12 cellular contexts compared by ENCODE assay signal in genomic region chr19:4388171-4389063, GRCh38. TPM values are rescaled to one million over a fixed set of nuclear protein-coding genes. Genes with fewer than 3 reads are reported as not detected.
DNase-seq lines count a peak whose midpoint lies in the region; TF ChIP-seq lines count a peak whose summit lies in the region.
"Had no signal": no experiment of that assay in that cellular context is flagged by ENCODE, and none has a peak within 500 bp of the region (broad histone marks: within the 10 kb centered on the region; RNA-seq: fewer than 3 reads in every experiment).

No MANE protein-coding gene starts in this region.

- no peak overlapping the region for H3K4me3 ChIP-seq in muscle layer of colon (ENCODE audit: low read depth in 1 of 2, low read length in 2 of 2)
- no peak overlapping the region for H3K4me3 ChIP-seq in testis

- CTCF ChIA-PET in RWPE1 (lab: Yijun Ruan, JAX) = interaction anchor here (0.6 to 1.6 kb wide), 4 partner anchors 11 to 122 kb away, joined by 3 to 9 read pairs (median 3); partner anchors contain the start of gene SH3GL1

- H3K36me3 Mint-ChIP-seq in endothelial cell (ENCODE audit: low read depth, unreplicated experiment) = peaks cover 3% of the 10 kb centered on the region

- H3K9ac ChIP-seq in muscle layer of colon (ENCODE audit: low read length) = peak overlapping the region; percentile 27

- TF ChIP-seq POLR2A in testis (IDR thresholded peaks at IDR 0.05) = no peak

- peaks cover 46% of the 10 kb centered on the region for H3K4me1 Mint-ChIP-seq in endothelial cell (ENCODE audit: unreplicated experiment)

- H3K4me1 ChIP-seq in muscle layer of colon (ENCODE audit: insufficient read depth, low read length) (peaks cover 46% of the 10 kb centered on the region), testis (peaks cover 58% of the 10 kb centered on the region)

- TF ChIP-seq CTCF in RWPE1 (conservative IDR thresholded peaks at IDR 0.05; ENCODE audit: low read depth) (no peak), endothelial cell (IDR thresholded peaks at IDR 0.05; ENCODE audit: unreplicated experiment) (no peak), testis (IDR thresholded peaks at IDR 0.05) (no peak)

- POLR2A ChIA-PET in RWPE1 (lab: Yijun Ruan, JAX; ENCODE audit: low non-redundant PET) = interaction anchor here (1.0 kb wide), 1 partner anchor 14 kb away, joined by 6 read pairs; the partner anchor contains the start of gene CHAF1A

- H3K27ac ChIP-seq in RWPE1 = peak overlapping the region; percentile 99
- H3K27ac ChIP-seq in muscle layer of colon (ENCODE audit: low read depth, low read length) = peak overlapping the region; percentile 48
- H3K27ac ChIP-seq in testis = peak overlapping the region; percentile 40 to 64

- no peaks in the 10 kb centered on the region for H3K9me3 Mint-ChIP-seq in endothelial cell (ENCODE audit: unreplicated experiment)
- H3K9me3 Mint-ChIP-seq: activated naive CD4-positive, alpha-beta T cell treated with anti-CD3 and anti-CD28 coated beads for 36 hours; WTC11 had no signal

- H3K27me3 ChIP-seq in muscle layer of colon (ENCODE audit: control insufficient read depth in 1 of 2, insufficient read depth in 2 of 2, low read length in 2 of 2) (no peaks in the 10 kb centered on the region), testis (no peaks in the 10 kb centered on the region)

- peaks cover 18% of the 10 kb centered on the region for H3K27me3 Mint-ChIP-seq in endothelial cell (ENCODE audit: unreplicated experiment)

- H3K9me3 ChIP-seq in muscle layer of colon (ENCODE audit: low read length) (no peaks in the 10 kb centered on the region), testis (no peaks in the 10 kb centered on the region)

- 65 to 79% methylated on average over 15 to 20 of the region's 20 CpGs for WGBS in testis, 2 donors

- no peak overlapping the region for H3K4me3 Mint-ChIP-seq in endothelial cell (ENCODE audit: unreplicated experiment)
- H3K4me3 Mint-ChIP-seq: activated naive CD4-positive, alpha-beta T cell treated with anti-CD3 and anti-CD28 coated beads for 36 hours; WTC11 had no signal

- DNase-seq in RWPE1 (ENCODE audit: low spot score) = no peak
- DNase-seq in endothelial cell (ENCODE audit: low spot score) = no peak
- peak; percentile 63 for DNase-seq in testis
- DNase-seq in glomerular visceral epithelial cell (ENCODE audit: extremely low spot score) = no peak
- no peak for DNase-seq in NCI-H2171 treated with DMSO at 0.1 percent for 48 hours (lab: John Stamatoyannopoulos, UW)
- DNase-seq in NCI-H146 (lab: John Stamatoyannopoulos, UW) = no peak
- no peak for DNase-seq in NCI-H526 treated with DMSO at 0.1 percent for 48 hours (lab: John Stamatoyannopoulos, UW)
- DNase-seq: activated naive CD4-positive, alpha-beta T cell treated with anti-CD3 and anti-CD28 coated beads for 36 hours; DMS53; stimulated activated CD4-positive, alpha-beta T cell treated with anti-CD3 and anti-CD28 coated beads, Interleukin-2, amount 100 ng/mL, for 48 hours had no signal

- intact Hi-C loops in testis (cut with DNase I; ENCODE audit: low total_unique reads) = no loop called here

- H3K36me3 ChIP-seq in muscle layer of colon (ENCODE audit: insufficient read depth, low read length) (peaks cover 17% of the 10 kb centered on the region), testis (ENCODE audit: low read depth, missing control alignments) (no peaks in the 10 kb centered on the region)

- peak overlapping the region; percentile 44 for H3K27ac Mint-ChIP-seq in endothelial cell (ENCODE audit: unreplicated experiment)
- H3K27ac Mint-ChIP-seq: activated naive CD4-positive, alpha-beta T cell treated with anti-CD3 and anti-CD28 coated beads for 36 hours had no signal

RNA-seq across cellular contexts. Expression of gene SH3GL1, which starts 11.9 kb away (rescaled TPM):
- total RNA-seq in endothelial cell (ENCODE audit: unreplicated experiment) (128 TPM), testis (10 to 100 TPM; 41.6 to 53.4 TPM)
- polyA plus RNA-seq in testis (ENCODE audit: insufficient read depth, low read depth, low replicate concordance) = 47.3 TPM

RNA-seq across cellular contexts. Expression of gene CHAF1A, which starts 14.0 kb away (rescaled TPM):
- 29.8 TPM for total RNA-seq in endothelial cell (ENCODE audit: unreplicated experiment)
- 10 to 100 TPM; 28.6 to 37.7 TPM for total RNA-seq in testis
- 24.1 TPM for polyA plus RNA-seq in testis (ENCODE audit: insufficient read depth, low read depth, low replicate concordance)

RNA-seq across cellular contexts. Expression of gene MPND, which starts 45.1 kb away (rescaled TPM):
- 18.3 TPM for total RNA-seq in endothelial cell (ENCODE audit: unreplicated experiment)
- 10 to 100 TPM in 1 of 2 donors, 1 to 10 TPM in 1; 9.1 to 13.3 TPM for total RNA-seq in testis
- polyA plus RNA-seq in testis (ENCODE audit: insufficient read depth, low read depth, low replicate concordance) = 14.3 TPM

RNA-seq across cellular contexts. Expression of gene STAP2, which starts 49.8 kb away (rescaled TPM):
- total RNA-seq in endothelial cell (ENCODE audit: unreplicated experiment) (66.2 TPM), testis (1 to 10 TPM; 5.3 to 6.4 TPM)
- polyA plus RNA-seq in testis (ENCODE audit: insufficient read depth, low read depth, low replicate concordance) = 6.2 TPM

Comparison
In these comparisons a context has a peak if more than half of its experiments do, and no peak if none do; other contexts are left out.
1. H3K27ac ChIP-seq: peak in every context shown above with its lines; median percentile 99 in RWPE1; 52 in testis; 48 in muscle layer of colon.